ENCODE assay signal across 8 cellular contexts in genomic region chr13:110874508-110874960, GRCh38. TPM values are rescaled to one million over a fixed set of nuclear protein-coding genes. Genes with fewer than 3 reads are reported as not detected.
DNase-seq lines count a peak whose midpoint lies in the region; ATAC-seq and TF ChIP-seq lines count a peak whose summit lies in the region.

No MANE protein-coding gene starts in this region.

- no peaks in the 10 kb centered on the region for H3K9me3 ChIP-seq in esophagus squamous epithelium
- H3K9me3 ChIP-seq in muscle layer of colon (ENCODE audit: low read length), result no peaks in the 10 kb centered on the region

- H3K4me1 Mint-ChIP-seq in stimulated activated effector memory CD8-positive, alpha-beta T cell treated with anti-CD3 and anti-CD28 coated beads, Interleukin-12 subunit alpha, Interleukin-12 subunit beta, amount 100 ng/mL, for 72 hours, result peaks cover 18% of the 10 kb centered on the region

- peak; percentile 58 for ATAC-seq in stimulated activated effector memory CD8-positive, alpha-beta T cell treated with anti-CD3 and anti-CD28 coated beads, Interleukin-12 subunit alpha, Interleukin-12 subunit beta, amount 100 ng/mL, for 72 hours
- no peak for ATAC-seq in GM18873 (IDR thresholded peaks at IDR 0.05; ENCODE audit: low FRiP score, unreplicated experiment)

- no peaks in the 10 kb centered on the region for H3K9me3 Mint-ChIP-seq in stimulated activated effector memory CD8-positive, alpha-beta T cell treated with anti-CD3 and anti-CD28 coated beads, Interleukin-12 subunit alpha, Interleukin-12 subunit beta, amount 100 ng/mL, for 72 hours

- intact Hi-C loops in esophagus squamous epithelium (cut with DNase I), result no loop called here

- H3K36me3 ChIP-seq in esophagus squamous epithelium, result peaks cover 0 to 6% (median 0%) of the 10 kb centered on the region in 3 donors
- no peaks in the 10 kb centered on the region for H3K36me3 ChIP-seq in muscle layer of colon (ENCODE audit: insufficient read depth, low read length)

- peak overlapping the region; percentile 57 for H3K27ac Mint-ChIP-seq in stimulated activated effector memory CD8-positive, alpha-beta T cell treated with anti-CD3 and anti-CD28 coated beads, Interleukin-12 subunit alpha, Interleukin-12 subunit beta, amount 100 ng/mL, for 72 hours

- H3K4me3 ChIP-seq in HFF-Myc (replicated peaks; ENCODE audit: low read depth, low read length), result peak overlapping the region; percentile 8; the same call in 1 of the 2 replicates
- H3K4me3 ChIP-seq in esophagus squamous epithelium, result peak overlapping the region; percentile 21 to 62 (median 36)
- H3K4me3 ChIP-seq in muscle layer of colon (ENCODE audit: low read depth in 1 of 2, low read length in 2 of 2), result peak overlapping the region; percentile 5 to 64

- H3K9ac ChIP-seq in muscle layer of colon (ENCODE audit: low read length), result no peak overlapping the region

- H3K27me3 ChIP-seq in esophagus squamous epithelium, result peaks cover 0 to 13% (median 0%) of the 10 kb centered on the region in 4 donors
- H3K27me3 ChIP-seq in muscle layer of colon (ENCODE audit: control insufficient read depth in 1 of 2, insufficient read depth in 2 of 2, low read length in 2 of 2), result no peaks in the 10 kb centered on the region

- WGBS in esophagus squamous epithelium, 2 donors, result 1 to 3% methylated on average over 9 to 12 of the region's 32 CpGs

- TF ChIP-seq CTCF in HFF-Myc (IDR thresholded peaks at IDR 0.05; ENCODE audit: low read depth, low read length, missing control alignments), result no peak
- no peak for TF ChIP-seq CTCF in esophagus squamous epithelium (IDR thresholded peaks at IDR 0.05)

- DNase-seq in COLO668 (lab: John Stamatoyannopoulos, UW; ENCODE audit: unreplicated experiment) (peak; percentile 93), HFF-Myc (ENCODE audit: extremely low read depth, low read depth) (no peak), NCI-H510A treated with DMSO at 0.1 percent for 48 hours (lab: John Stamatoyannopoulos, UW) (peak; percentile 70), activated T-cell treated with anti-CD3 and anti-CD28 coated beads for 24 hours (ENCODE audit: low read depth) (peak; percentile 46), esophagus squamous epithelium (lab: John Stamatoyannopoulos, UW) (no peak)
- DNase-seq in stimulated activated effector memory CD8-positive, alpha-beta T cell treated with anti-CD3 and anti-CD28 coated beads, Interleukin-12 subunit alpha, Interleukin-12 subunit beta, amount 100 ng/mL, for 72 hours (ENCODE audit: low spot score in 2 of 2), result no peak

- no peak overlapping the region for H3K4me3 Mint-ChIP-seq in stimulated activated effector memory CD8-positive, alpha-beta T cell treated with anti-CD3 and anti-CD28 coated beads, Interleukin-12 subunit alpha, Interleukin-12 subunit beta, amount 100 ng/mL, for 72 hours

- H3K27ac ChIP-seq in esophagus squamous epithelium (peak overlapping the region in 3 of 4 donors; percentile 5 to 45 (median 21)), muscle layer of colon (ENCODE audit: low read depth, low read length) (no peak overlapping the region)

- H3K36me3 Mint-ChIP-seq in stimulated activated effector memory CD8-positive, alpha-beta T cell treated with anti-CD3 and anti-CD28 coated beads, Interleukin-12 subunit alpha, Interleukin-12 subunit beta, amount 100 ng/mL, for 72 hours, result peaks cover 6% of the 10 kb centered on the region

- no peak for TF ChIP-seq POLR2A in esophagus squamous epithelium (IDR thresholded peaks at IDR 0.05)

- H3K4me1 ChIP-seq in esophagus squamous epithelium (peaks cover 6 to 45% (median 27%) of the 10 kb centered on the region in 3 donors), muscle layer of colon (ENCODE audit: insufficient read depth, low read length) (peaks cover 24% of the 10 kb centered on the region)

RNA-seq across cellular contexts. Expression of gene ANKRD10, which starts 40.3 kb away (rescaled TPM):
- total RNA-seq in esophagus squamous epithelium, result 10 to 100 TPM; 19.3 to 62.9 (median 29.4) TPM

Comparison
In these comparisons a context has a peak if more than half of its experiments do, and no peak if none do; other contexts are left out.
1. DNase-seq: peak in COLO668 (single experiment), NCI-H510A treated with DMSO at 0.1 percent for 48 hours (single experiment) and activated T-cell treated with anti-CD3 and anti-CD28 coated beads for 24 hours (single experiment); none in HFF-Myc (single experiment), esophagus squamous epithelium (single experiment) and stimulated activated effector memory CD8-positive, alpha-beta T cell treated with anti-CD3 and anti-CD28 coated beads, Interleukin-12 subunit alpha, Interleukin-12 subunit beta, amount 100 ng/mL, for 72 hours (0 of 2).
2. Peak in every context shown above with its lines, with median percentiles within 50 percentile points of each other: H3K4me3 ChIP-seq.